1 cellular context compared by ENCODE assay signal in the genomic region with DNA sequence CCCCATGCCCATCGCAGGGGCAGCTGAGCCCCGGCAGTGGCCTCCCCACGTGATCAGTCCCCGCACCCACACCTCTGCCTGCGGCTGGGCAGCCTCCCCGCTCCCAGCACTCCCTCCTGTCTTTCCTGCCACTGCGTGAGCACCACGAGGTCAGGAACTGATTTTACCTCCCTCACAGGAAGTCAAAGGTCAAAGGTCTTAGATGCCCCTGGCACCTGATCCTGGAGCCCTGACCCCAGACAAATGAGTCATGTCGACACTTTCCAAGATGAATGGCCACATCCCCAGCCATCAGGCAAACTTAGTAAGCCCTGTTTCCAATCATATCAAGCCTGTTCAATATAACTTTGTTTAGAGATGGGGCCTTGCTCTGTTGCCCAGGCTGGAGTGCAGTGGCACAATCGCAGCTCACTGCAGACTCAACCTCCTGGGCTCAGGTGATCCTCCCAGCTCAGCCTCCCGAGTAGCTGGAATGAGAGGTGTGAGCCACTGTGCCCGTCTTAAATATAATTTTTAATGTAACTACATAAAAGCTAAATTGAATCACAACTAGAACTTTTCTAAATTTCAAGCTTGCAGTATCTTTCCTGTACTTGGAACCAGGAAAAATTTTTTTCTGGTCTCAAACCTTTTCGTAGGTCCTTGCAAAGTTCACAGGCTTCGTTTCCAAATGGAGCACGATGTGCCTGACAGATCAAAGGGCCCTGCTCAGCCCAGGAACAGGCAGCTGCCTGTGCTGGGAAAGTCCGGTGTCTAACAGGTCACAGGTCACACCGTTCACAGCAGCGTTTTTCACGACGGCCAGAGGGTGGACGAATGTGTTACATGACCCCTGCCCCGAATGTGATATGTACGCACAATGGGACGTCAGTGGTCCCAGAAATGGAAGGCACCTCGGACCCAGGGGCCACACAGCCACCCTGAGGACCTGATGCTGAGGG.
TF ChIP-seq lines count a peak whose summit lies in the region.

No MANE protein-coding gene starts in this region.

TF ChIP-seq in HepG2, 621 proteins besides CTCF, POLR2A, EP300 and RAD21 (continued from another document and continues in another):
- TF ChIP-seq EED (CRISPR knock-in tag; IDR thresholded peaks at IDR 0.05): 0 out of 2 replicates have a peak, but pooled peaks have one; percentile 54
- TF ChIP-seq ZNF746 (CRISPR knock-in tag; IDR thresholded peaks at IDR 0.05): peak; percentile 60; the same call in 1 of the 2 replicates
- TF ChIP-seq ZNF546 (CRISPR knock-in tag; conservative IDR thresholded peaks at IDR 0.05): no peak
- TF ChIP-seq, protein P1, sequence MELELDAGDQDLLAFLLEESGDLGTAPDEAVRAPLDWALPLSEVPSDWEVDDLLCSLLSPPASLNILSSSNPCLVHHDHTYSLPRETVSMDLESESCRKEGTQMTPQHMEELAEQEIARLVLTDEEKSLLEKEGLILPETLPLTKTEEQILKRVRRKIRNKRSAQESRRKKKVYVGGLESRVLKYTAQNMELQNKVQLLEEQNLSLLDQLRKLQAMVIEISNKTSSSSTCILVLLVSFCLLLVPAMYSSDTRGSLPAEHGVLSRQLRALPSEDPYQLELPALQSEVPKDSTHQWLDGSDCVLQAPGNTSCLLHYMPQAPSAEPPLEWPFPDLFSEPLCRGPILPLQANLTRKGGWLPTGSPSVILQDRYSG (CRISPR knock-in tag; IDR thresholded peaks at IDR 0.05): no peak
- no peak for TF ChIP-seq STAG1 (CRISPR knock-in tag; IDR thresholded peaks at IDR 0.05)
- TF ChIP-seq RBM39 (IDR thresholded peaks at IDR 0.05; ENCODE audit: low read depth, low read length, poor library complexity, severe bottlenecking): no peak
- TF ChIP-seq, protein P2, sequence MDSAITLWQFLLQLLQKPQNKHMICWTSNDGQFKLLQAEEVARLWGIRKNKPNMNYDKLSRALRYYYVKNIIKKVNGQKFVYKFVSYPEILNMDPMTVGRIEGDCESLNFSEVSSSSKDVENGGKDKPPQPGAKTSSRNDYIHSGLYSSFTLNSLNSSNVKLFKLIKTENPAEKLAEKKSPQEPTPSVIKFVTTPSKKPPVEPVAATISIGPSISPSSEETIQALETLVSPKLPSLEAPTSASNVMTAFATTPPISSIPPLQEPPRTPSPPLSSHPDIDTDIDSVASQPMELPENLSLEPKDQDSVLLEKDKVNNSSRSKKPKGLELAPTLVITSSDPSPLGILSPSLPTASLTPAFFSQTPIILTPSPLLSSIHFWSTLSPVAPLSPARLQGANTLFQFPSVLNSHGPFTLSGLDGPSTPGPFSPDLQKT (CRISPR knock-in tag; IDR thresholded peaks at IDR 0.05; ENCODE audit: borderline replicate concordance): no peak
- peak; percentile 58 for TF ChIP-seq SAP130 (CRISPR knock-in tag; IDR thresholded peaks at IDR 0.05; ENCODE audit: low read depth)
- peak; percentile 50 for TF ChIP-seq HNF4G (IDR thresholded peaks at IDR 0.05; ENCODE audit: borderline replicate concordance, low read depth, low read length)
- TF ChIP-seq HNF4G (CRISPR knock-in tag; IDR thresholded peaks at IDR 0.05; ENCODE audit: borderline replicate concordance, low read depth): peak; percentile 77; the same call in 1 of the 2 replicates
- TF ChIP-seq TGIF2 (CRISPR knock-in tag; IDR thresholded peaks at IDR 0.05): no peak; the same call in 1 of the 2 replicates
- 0 out of 2 replicates have a peak, but pooled peaks have one; percentile 11 for TF ChIP-seq NKX3-1 (CRISPR knock-in tag; IDR thresholded peaks at IDR 0.05)
- no peak for TF ChIP-seq ZFP82 (CRISPR knock-in tag; IDR thresholded peaks at IDR 0.05; ENCODE audit: borderline replicate concordance)
- no peak for TF ChIP-seq TSC22D2 (CRISPR knock-in tag; IDR thresholded peaks at IDR 0.05; ENCODE audit: borderline replicate concordance)
- 0 out of 2 replicates have a peak, but pooled peaks have one; percentile 35 for TF ChIP-seq ZNF136 (CRISPR knock-in tag; IDR thresholded peaks at IDR 0.05; ENCODE audit: low read depth)
- TF ChIP-seq FOXK2 (IDR thresholded peaks at IDR 0.05): no peak
- TF ChIP-seq, protein P3, sequence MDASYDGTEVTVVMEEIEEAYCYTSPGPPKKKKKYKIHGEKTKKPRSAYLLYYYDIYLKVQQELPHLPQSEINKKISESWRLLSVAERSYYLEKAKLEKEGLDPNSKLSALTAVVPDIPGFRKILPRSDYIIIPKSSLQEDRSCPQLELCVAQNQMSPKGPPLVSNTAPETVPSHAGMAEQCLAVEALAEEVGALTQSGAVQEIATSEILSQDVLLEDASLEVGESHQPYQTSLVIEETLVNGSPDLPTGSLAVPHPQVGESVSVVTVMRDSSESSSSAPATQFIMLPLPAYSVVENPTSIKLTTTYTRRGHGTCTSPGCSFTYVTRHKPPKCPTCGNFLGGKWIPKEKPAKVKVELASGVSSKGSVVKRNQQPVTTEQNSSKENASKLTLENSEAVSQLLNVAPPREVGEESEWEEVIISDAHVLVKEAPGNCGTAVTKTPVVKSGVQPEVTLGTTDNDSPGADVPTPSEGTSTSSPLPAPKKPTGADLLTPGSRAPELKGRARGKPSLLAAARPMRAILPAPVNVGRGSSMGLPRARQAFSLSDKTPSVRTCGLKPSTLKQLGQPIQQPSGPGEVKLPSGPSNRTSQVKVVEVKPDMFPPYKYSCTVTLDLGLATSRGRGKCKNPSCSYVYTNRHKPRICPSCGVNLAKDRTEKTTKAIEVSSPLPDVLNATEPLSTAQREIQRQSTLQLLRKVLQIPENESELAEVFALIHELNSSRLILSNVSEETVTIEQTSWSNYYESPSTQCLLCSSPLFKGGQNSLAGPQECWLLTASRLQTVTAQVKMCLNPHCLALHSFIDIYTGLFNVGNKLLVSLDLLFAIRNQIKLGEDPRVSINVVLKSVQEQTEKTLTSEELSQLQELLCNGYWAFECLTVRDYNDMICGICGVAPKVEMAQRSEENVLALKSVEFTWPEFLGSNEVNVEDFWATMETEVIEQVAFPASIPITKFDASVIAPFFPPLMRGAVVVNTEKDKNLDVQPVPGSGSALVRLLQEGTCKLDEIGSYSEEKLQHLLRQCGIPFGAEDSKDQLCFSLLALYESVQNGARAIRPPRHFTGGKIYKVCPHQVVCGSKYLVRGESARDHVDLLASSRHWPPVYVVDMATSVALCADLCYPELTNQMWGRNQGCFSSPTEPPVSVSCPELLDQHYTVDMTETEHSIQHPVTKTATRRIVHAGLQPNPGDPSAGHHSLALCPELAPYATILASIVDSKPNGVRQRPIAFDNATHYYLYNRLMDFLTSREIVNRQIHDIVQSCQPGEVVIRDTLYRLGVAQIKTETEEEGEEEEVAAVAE (CRISPR knock-in tag; IDR thresholded peaks at IDR 0.05; ENCODE audit: borderline replicate concordance): no peak
- no peak; the same call in 1 of the 2 replicates for TF ChIP-seq ZNF12 (CRISPR knock-in tag; IDR thresholded peaks at IDR 0.05)
- TF ChIP-seq ZNF724P (CRISPR knock-in tag; IDR thresholded peaks at IDR 0.05; ENCODE audit: borderline replicate concordance): peak; percentile 33; the same call in 1 of the 2 replicates
- TF ChIP-seq, protein P4, sequence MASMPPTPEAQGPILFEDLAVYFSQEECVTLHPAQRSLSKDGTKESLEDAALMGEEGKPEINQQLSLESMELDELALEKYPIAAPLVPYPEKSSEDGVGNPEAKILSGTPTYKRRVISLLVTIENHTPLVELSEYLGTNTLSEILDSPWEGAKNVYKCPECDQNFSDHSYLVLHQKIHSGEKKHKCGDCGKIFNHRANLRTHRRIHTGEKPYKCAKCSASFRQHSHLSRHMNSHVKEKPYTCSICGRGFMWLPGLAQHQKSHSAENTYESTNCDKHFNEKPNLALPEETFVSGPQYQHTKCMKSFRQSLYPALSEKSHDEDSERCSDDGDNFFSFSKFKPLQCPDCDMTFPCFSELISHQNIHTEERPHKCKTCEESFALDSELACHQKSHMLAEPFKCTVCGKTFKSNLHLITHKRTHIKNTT (CRISPR knock-in tag; IDR thresholded peaks at IDR 0.05): no peak
- no peak for TF ChIP-seq TBP (CRISPR knock-in tag; IDR thresholded peaks at IDR 0.05)
- TF ChIP-seq MIXL1 (CRISPR knock-in tag; IDR thresholded peaks at IDR 0.05): 0 out of 2 replicates have a peak, but pooled peaks have one; percentile 46
- no peak for TF ChIP-seq SALL2 (CRISPR knock-in tag; IDR thresholded peaks at IDR 0.05)
- no peak; the same call in 1 of the 2 replicates for TF ChIP-seq ZNF652 (CRISPR knock-in tag; IDR thresholded peaks at IDR 0.05; ENCODE audit: borderline replicate concordance, low read depth)
- TF ChIP-seq POLR2G (IDR thresholded peaks at IDR 0.05; ENCODE audit: low read depth, low read length): no peak
- TF ChIP-seq ZNF251 (CRISPR knock-in tag; IDR thresholded peaks at IDR 0.05): no peak
- TF ChIP-seq ZNF781 (CRISPR knock-in tag; IDR thresholded peaks at IDR 0.05; ENCODE audit: borderline replicate concordance, not compliant biosample characterization): peak; percentile 60
- no peak for TF ChIP-seq SMAD3 (CRISPR knock-in tag; IDR thresholded peaks at IDR 0.05)
- TF ChIP-seq, protein P5, sequence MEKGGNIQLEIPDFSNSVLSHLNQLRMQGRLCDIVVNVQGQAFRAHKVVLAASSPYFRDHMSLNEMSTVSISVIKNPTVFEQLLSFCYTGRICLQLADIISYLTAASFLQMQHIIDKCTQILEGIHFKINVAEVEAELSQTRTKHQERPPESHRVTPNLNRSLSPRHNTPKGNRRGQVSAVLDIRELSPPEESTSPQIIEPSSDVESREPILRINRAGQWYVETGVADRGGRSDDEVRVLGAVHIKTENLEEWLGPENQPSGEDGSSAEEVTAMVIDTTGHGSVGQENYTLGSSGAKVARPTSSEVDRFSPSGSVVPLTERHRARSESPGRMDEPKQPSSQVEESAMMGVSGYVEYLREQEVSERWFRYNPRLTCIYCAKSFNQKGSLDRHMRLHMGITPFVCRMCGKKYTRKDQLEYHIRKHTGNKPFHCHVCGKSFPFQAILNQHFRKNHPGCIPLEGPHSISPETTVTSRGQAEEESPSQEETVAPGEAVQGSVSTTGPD (CRISPR knock-in tag; IDR thresholded peaks at IDR 0.05): no peak
- TF ChIP-seq, protein P6, sequence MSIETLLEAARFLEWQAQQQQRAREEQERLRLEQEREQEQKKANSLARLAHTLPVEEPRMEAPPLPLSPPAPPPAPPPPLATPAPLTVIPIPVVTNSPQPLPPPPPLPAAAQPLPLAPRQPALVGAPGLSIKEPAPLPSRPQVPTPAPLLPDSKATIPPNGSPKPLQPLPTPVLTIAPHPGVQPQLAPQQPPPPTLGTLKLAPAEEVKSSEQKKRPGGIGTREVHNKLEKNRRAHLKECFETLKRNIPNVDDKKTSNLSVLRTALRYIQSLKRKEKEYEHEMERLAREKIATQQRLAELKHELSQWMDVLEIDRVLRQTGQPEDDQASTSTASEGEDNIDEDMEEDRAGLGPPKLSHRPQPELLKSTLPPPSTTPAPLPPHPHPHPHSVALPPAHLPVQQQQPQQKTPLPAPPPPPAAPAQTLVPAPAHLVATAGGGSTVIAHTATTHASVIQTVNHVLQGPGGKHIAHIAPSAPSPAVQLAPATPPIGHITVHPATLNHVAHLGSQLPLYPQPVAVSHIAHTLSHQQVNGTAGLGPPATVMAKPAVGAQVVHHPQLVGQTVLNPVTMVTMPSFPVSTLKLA (IDR thresholded peaks at IDR 0.05): no peak
- TF ChIP-seq ZKSCAN5 (CRISPR knock-in tag; IDR thresholded peaks at IDR 0.05): no peak
- TF ChIP-seq PHB2 (IDR thresholded peaks at IDR 0.05; ENCODE audit: partially characterized antibody): no peak
- no peak for TF ChIP-seq ZNF569 (CRISPR knock-in tag; IDR thresholded peaks at IDR 0.05; ENCODE audit: borderline replicate concordance)
- TF ChIP-seq FOXA1 (IDR thresholded peaks at IDR 0.05): no peak
- TF ChIP-seq FOXA1 (CRISPR knock-in tag; IDR thresholded peaks at IDR 0.05): no peak; the same call in 1 of the 2 replicates
- TF ChIP-seq RFX3 (CRISPR knock-in tag; IDR thresholded peaks at IDR 0.05): no peak
- no peak for TF ChIP-seq GATAD1 (CRISPR knock-in tag; IDR thresholded peaks at IDR 0.05)
- no peak for TF ChIP-seq SRF (IDR thresholded peaks at IDR 0.05; ENCODE audit: low read depth, low read length)
- 0 out of 2 replicates have a peak, but pooled peaks have one; percentile 35 for TF ChIP-seq ZNF263 (CRISPR knock-in tag; IDR thresholded peaks at IDR 0.05)
- no peak for TF ChIP-seq ZNF549 (CRISPR knock-in tag; IDR thresholded peaks at IDR 0.05)
- TF ChIP-seq ZNF720 (CRISPR knock-in tag; IDR thresholded peaks at IDR 0.05): no peak
- TF ChIP-seq ZNF292 (CRISPR knock-in tag; IDR thresholded peaks at IDR 0.05; ENCODE audit: borderline replicate concordance, low read depth): no peak
- no peak for TF ChIP-seq KLF15 (CRISPR knock-in tag; IDR thresholded peaks at IDR 0.05; ENCODE audit: borderline replicate concordance)
- peak; percentile 63; the same call in 1 of the 2 replicates for TF ChIP-seq ZNF350 (CRISPR knock-in tag; IDR thresholded peaks at IDR 0.05; ENCODE audit: borderline replicate concordance, low read depth)
- no peak; the same call in none of the 2 replicates for TF ChIP-seq ZMYM2 (CRISPR knock-in tag; IDR thresholded peaks at IDR 0.05)
- peak; percentile 43 for TF ChIP-seq ZNF629 (CRISPR knock-in tag; conservative IDR thresholded peaks at IDR 0.05)
- TF ChIP-seq, protein P7, sequence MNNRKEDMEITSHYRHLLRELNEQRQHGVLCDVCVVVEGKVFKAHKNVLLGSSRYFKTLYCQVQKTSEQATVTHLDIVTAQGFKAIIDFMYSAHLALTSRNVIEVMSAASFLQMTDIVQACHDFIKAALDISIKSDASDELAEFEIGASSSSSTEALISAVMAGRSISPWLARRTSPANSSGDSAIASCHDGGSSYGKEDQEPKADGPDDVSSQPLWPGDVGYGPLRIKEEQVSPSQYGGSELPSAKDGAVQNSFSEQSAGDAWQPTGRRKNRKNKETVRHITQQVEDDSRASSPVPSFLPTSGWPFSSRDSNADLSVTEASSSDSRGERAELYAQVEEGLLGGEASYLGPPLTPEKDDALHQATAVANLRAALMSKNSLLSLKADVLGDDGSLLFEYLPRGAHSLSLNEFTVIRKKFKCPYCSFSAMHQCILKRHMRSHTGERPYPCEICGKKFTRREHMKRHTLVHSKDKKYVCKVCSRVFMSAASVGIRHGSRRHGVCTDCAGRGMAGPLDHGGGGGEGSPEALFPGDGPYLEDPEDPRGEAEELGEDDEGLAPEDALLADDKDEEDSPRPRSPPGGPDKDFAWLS (CRISPR knock-in tag; IDR thresholded peaks at IDR 0.05; ENCODE audit: borderline replicate concordance): no peak
- TF ChIP-seq CBX2 (IDR thresholded peaks at IDR 0.05; ENCODE audit: low read depth, low read length): no peak
- TF ChIP-seq CBX2 (CRISPR knock-in tag; IDR thresholded peaks at IDR 0.05; ENCODE audit: low read depth): no peak
- peak; percentile 30; the same call in 1 of the 2 replicates for TF ChIP-seq FOXC1 (CRISPR knock-in tag; IDR thresholded peaks at IDR 0.05; ENCODE audit: borderline replicate concordance)
